Comparison of ENCODE assay signal across 1 cellular context in genomic region chr10:11612004-11613001, GRCh38.
TF ChIP-seq lines count a peak whose summit lies in the region.

No MANE protein-coding gene starts in this region.

TF ChIP-seq in K562, 482 proteins besides CTCF, POLR2A, EP300 and RAD21 (continued from another document and continues in another):
- no peak for TF ChIP-seq ZBTB26 (CRISPR knock-in tag; IDR thresholded peaks at IDR 0.05)
- TF ChIP-seq PHF8 (IDR thresholded peaks at IDR 0.05; ENCODE audit: borderline replicate concordance, low read length): no peak
- TF ChIP-seq, protein P1, sequence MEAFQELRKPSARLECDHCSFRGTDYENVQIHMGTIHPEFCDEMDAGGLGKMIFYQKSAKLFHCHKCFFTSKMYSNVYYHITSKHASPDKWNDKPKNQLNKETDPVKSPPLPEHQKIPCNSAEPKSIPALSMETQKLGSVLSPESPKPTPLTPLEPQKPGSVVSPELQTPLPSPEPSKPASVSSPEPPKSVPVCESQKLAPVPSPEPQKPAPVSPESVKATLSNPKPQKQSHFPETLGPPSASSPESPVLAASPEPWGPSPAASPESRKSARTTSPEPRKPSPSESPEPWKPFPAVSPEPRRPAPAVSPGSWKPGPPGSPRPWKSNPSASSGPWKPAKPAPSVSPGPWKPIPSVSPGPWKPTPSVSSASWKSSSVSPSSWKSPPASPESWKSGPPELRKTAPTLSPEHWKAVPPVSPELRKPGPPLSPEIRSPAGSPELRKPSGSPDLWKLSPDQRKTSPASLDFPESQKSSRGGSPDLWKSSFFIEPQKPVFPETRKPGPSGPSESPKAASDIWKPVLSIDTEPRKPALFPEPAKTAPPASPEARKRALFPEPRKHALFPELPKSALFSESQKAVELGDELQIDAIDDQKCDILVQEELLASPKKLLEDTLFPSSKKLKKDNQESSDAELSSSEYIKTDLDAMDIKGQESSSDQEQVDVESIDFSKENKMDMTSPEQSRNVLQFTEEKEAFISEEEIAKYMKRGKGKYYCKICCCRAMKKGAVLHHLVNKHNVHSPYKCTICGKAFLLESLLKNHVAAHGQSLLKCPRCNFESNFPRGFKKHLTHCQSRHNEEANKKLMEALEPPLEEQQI (IDR thresholded peaks at IDR 0.05): peak; percentile 54
- peak; percentile 83; the same call in 1 of the 2 replicates for TF ChIP-seq GATAD2A (IDR thresholded peaks at IDR 0.05)
- TF ChIP-seq PRDM10 (IDR thresholded peaks at IDR 0.05; ENCODE audit: partially characterized antibody): peak; percentile 65
- TF ChIP-seq ZNF23 (CRISPR knock-in tag; IDR thresholded peaks at IDR 0.05): no peak
- TF ChIP-seq, protein P2, sequence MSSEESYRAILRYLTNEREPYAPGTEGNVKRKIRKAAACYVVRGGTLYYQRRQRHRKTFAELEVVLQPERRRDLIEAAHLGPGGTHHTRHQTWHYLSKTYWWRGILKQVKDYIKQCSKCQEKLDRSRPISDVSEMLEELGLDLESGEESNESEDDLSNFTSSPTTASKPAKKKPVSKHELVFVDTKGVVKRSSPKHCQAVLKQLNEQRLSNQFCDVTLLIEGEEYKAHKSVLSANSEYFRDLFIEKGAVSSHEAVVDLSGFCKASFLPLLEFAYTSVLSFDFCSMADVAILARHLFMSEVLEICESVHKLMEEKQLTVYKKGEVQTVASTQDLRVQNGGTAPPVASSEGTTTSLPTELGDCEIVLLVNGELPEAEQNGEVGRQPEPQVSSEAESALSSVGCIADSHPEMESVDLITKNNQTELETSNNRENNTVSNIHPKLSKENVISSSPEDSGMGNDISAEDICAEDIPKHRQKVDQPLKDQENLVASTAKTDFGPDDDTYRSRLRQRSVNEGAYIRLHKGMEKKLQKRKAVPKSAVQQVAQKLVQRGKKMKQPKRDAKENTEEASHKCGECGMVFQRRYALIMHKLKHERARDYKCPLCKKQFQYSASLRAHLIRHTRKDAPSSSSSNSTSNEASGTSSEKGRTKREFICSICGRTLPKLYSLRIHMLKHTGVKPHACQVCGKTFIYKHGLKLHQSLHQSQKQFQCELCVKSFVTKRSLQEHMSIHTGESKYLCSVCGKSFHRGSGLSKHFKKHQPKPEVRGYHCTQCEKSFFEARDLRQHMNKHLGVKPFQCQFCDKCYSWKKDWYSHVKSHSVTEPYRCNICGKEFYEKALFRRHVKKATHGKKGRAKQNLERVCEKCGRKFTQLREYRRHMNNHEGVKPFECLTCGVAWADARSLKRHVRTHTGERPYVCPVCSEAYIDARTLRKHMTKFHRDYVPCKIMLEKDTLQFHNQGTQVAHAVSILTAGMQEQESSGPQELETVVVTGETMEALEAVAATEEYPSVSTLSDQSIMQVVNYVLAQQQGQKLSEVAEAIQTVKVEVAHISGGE (CRISPR knock-in tag; IDR thresholded peaks at IDR 0.05): no peak; a peak in 1 of 6 replicates
- 0 out of 2 replicates have a peak, but pooled peaks have one; percentile 53 for TF ChIP-seq ZKSCAN1 (IDR thresholded peaks at IDR 0.05; ENCODE audit: low read depth, low read length)
- TF ChIP-seq TFAM (CRISPR knock-in tag; conservative IDR thresholded peaks at IDR 0.05): no peak
- peak; percentile 98 for TF ChIP-seq LCOR (CRISPR knock-in tag; IDR thresholded peaks at IDR 0.05)
- peak; percentile 91 for TF ChIP-seq DACH1 (IDR thresholded peaks at IDR 0.05; ENCODE audit: partially characterized antibody)
- TF ChIP-seq HNRNPL (IDR thresholded peaks at IDR 0.05; ENCODE audit: low read depth, low read length): no peak; the same call in 1 of the 2 replicates
- TF ChIP-seq TCF3 (CRISPR knock-in tag; IDR thresholded peaks at IDR 0.05): peak; percentile 97
- TF ChIP-seq FOSL1 (tag; conservative IDR thresholded peaks at IDR 0.05): peak; percentile 87
- no peak for TF ChIP-seq ZNF12 (CRISPR knock-in tag; IDR thresholded peaks at IDR 0.05)
- TF ChIP-seq CBFB (CRISPR knock-in tag; IDR thresholded peaks at IDR 0.05): 0 out of 2 replicates have a peak, but pooled peaks have one; percentile 1
- peak; percentile 10; the same call in 1 of the 2 replicates for TF ChIP-seq ZNF165 (CRISPR knock-in tag; IDR thresholded peaks at IDR 0.05; ENCODE audit: borderline replicate concordance)
- no peak for TF ChIP-seq RERE (CRISPR knock-in tag; IDR thresholded peaks at IDR 0.05; ENCODE audit: borderline replicate concordance)
- TF ChIP-seq SAFB (IDR thresholded peaks at IDR 0.05; ENCODE audit: borderline replicate concordance, low read depth, low read length): no peak
- TF ChIP-seq TSHZ1 (CRISPR knock-in tag; IDR thresholded peaks at IDR 0.05): no peak
- no peak for TF ChIP-seq ZNF785 (CRISPR knock-in tag; IDR thresholded peaks at IDR 0.05)
- 0 out of 2 replicates have a peak, but pooled peaks have one; percentile 15 for TF ChIP-seq LARP7 (IDR thresholded peaks at IDR 0.05)
- TF ChIP-seq LEF1 (IDR thresholded peaks at IDR 0.05): peak; percentile 95
- TF ChIP-seq DDX20 (tag; IDR thresholded peaks at IDR 0.05; ENCODE audit: low read depth): no peak
- no peak for TF ChIP-seq NR2C1 (IDR thresholded peaks at IDR 0.05)
- 0 out of 2 replicates have a peak, but pooled peaks have one; percentile 52 for TF ChIP-seq NR2C1 (tag; IDR thresholded peaks at IDR 0.05)
- TF ChIP-seq MAFK (IDR thresholded peaks at IDR 0.05; ENCODE audit: low read length): peak; percentile 40; the same call in 1 of the 2 replicates
- peak; percentile 80 for TF ChIP-seq MBD2 (IDR thresholded peaks at IDR 0.05; ENCODE audit: borderline replicate concordance, low read depth)
- TF ChIP-seq FOXJ2 (tag; IDR thresholded peaks at IDR 0.05): no peak
- TF ChIP-seq MEF2D (tag; conservative IDR thresholded peaks at IDR 0.05; ENCODE audit: low read depth): peak; percentile 60; the same call in 1 of the 2 replicates
- TF ChIP-seq ZZZ3 (IDR thresholded peaks at IDR 0.05): no peak
- TF ChIP-seq U2AF2 (optimal IDR thresholded peaks at IDR 0.05; ENCODE audit: low read depth, low read length): no peak
- peak; percentile 66 for TF ChIP-seq DMBX1 (CRISPR knock-in tag; IDR thresholded peaks at IDR 0.05; ENCODE audit: borderline replicate concordance)
- no peak for TF ChIP-seq ZNF696 (CRISPR knock-in tag; conservative IDR thresholded peaks at IDR 0.05)
- TF ChIP-seq RBM15 (IDR thresholded peaks at IDR 0.05; ENCODE audit: insufficient read depth, low read length): no peak
- TF ChIP-seq, protein P3, sequence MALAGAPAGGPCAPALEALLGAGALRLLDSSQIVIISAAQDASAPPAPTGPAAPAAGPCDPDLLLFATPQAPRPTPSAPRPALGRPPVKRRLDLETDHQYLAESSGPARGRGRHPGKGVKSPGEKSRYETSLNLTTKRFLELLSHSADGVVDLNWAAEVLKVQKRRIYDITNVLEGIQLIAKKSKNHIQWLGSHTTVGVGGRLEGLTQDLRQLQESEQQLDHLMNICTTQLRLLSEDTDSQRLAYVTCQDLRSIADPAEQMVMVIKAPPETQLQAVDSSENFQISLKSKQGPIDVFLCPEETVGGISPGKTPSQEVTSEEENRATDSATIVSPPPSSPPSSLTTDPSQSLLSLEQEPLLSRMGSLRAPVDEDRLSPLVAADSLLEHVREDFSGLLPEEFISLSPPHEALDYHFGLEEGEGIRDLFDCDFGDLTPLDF (CRISPR knock-in tag; IDR thresholded peaks at IDR 0.05): no peak
- TF ChIP-seq, protein P4, sequence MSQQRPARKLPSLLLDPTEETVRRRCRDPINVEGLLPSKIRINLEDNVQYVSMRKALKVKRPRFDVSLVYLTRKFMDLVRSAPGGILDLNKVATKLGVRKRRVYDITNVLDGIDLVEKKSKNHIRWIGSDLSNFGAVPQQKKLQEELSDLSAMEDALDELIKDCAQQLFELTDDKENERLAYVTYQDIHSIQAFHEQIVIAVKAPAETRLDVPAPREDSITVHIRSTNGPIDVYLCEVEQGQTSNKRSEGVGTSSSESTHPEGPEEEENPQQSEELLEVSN (IDR thresholded peaks at IDR 0.05; ENCODE audit: borderline replicate concordance in 1 of 2, extremely low read depth in 1 of 2, insufficient read depth in 1 of 2, insufficient read length in 1 of 2, low read depth in 1 of 2, low read length in 1 of 2, poor library complexity in 1 of 2, severe bottlenecking in 1 of 2): no peak
